In genomic region chr11:75811485-75811884, GRCh38 we compare ENCODE assay signal across 19 cellular contexts. TPM values are rescaled to one million over a fixed set of nuclear protein-coding genes. Genes with fewer than 3 reads are reported as not detected.
DNase-seq lines count a peak whose midpoint lies in the region; ATAC-seq, FAIRE-seq and TF ChIP-seq lines count a peak whose summit lies in the region.
"Had no signal": no experiment of that assay in that cellular context is flagged by ENCODE, and none has a peak within 500 bp of the region (broad histone marks: within the 10 kb centered on the region; RNA-seq: fewer than 3 reads in every experiment).

No MANE protein-coding gene starts in this region.

- no peak for DNase-seq in GM06990 (ENCODE audit: extremely low read depth, insufficient read length)
- no peak for DNase-seq in GM12891 (ENCODE audit: insufficient read length, low spot score)
- DNase-seq in endodermal cell, result peak; percentile 62
- DNase-seq in heart left ventricle, result no peak
- DNase-seq in midbrain (lab: John Stamatoyannopoulos, UW), result no peak
- DNase-seq in GOT3 (lab: John Stamatoyannopoulos, UW), result no peak
- DNase-seq in dorsolateral prefrontal cortex, result no peak
- DNase-seq: C1 segment of cervical spinal cord, DMS79 treated with DMSO at 0.1 percent for 48 hours, H9, IMR-90, Karpas-422, MG63, NCI-H187, NCI-H2107, NCI-H510A, NCI-H774 had no signal

- ATAC-seq in heart left ventricle, result no peak

- FAIRE-seq in GM12891 (lab: Jason Lieb, UNC), result no peak
- FAIRE-seq: D721Med had no signal

- 65 to 83% methylated on average over 2 of the region's 2 CpGs for WGBS in endodermal cell (ENCODE audit: insufficient coverage in 1 of 2, insufficient read length in 1 of 2), 2 experiments
- 83 to 91% (median 87%) methylated on average over 2 of the region's 2 CpGs for WGBS in heart left ventricle, 4 donors

- peak overlapping the region; percentile 15; the same call in 1 of the 2 replicates for H3K4me2 ChIP-seq in OCI-LY1 (ENCODE audit: low read length)

- H3K9me3 Mint-ChIP-seq in endodermal cell, result no peaks in the 10 kb centered on the region
- H3K9me3 Mint-ChIP-seq: H9 had no signal

- peaks cover 33% of the 10 kb centered on the region for H3K4me1 Mint-ChIP-seq in endodermal cell

- TF ChIP-seq POLR2A in GM12891 (IDR thresholded peaks at IDR 0.05; ENCODE audit: low read depth, low read length) (no peak), heart left ventricle (IDR thresholded peaks at IDR 0.05) (no peak)

- peaks cover 4% of the 10 kb centered on the region for H3K27me3 Mint-ChIP-seq in endodermal cell (ENCODE audit: insufficient read depth)

- H3K9ac ChIP-seq in OCI-LY1 (ENCODE audit: low read length), result no peak overlapping the region
- H3K9ac ChIP-seq in endodermal cell (ENCODE audit: extremely low read depth, low read length, poor library complexity, severe bottlenecking), result no peak overlapping the region

- H3K4me3 Mint-ChIP-seq in endodermal cell, result no peak overlapping the region
- H3K4me3 Mint-ChIP-seq: H9 had no signal

- peak overlapping the region; percentile 56 for H3K27ac Mint-ChIP-seq in endodermal cell
- H3K27ac Mint-ChIP-seq: H9 had no signal

- H4K20me1 ChIP-seq in OCI-LY1 (ENCODE audit: insufficient read depth, low read length), result no peaks in the 10 kb centered on the region

- no peaks in the 10 kb centered on the region for H3K9me2 ChIP-seq in OCI-LY1 (ENCODE audit: low read depth, low read length)

- H3K4me3 ChIP-seq in GM06990 (replicated peaks; ENCODE audit: low read depth, low read length), result peak overlapping the region; percentile 46
- H3K4me3 ChIP-seq in OCI-LY1 (ENCODE audit: low read depth, low read length, poor library complexity, severe bottlenecking), result no peak overlapping the region
- H3K4me3 ChIP-seq in endodermal cell (ENCODE audit: low read length), result peak overlapping the region; percentile 22
- H3K4me3 ChIP-seq in heart left ventricle, result no peak overlapping the region
- no peak overlapping the region for H3K4me3 ChIP-seq in dorsolateral prefrontal cortex
- H3K4me3 ChIP-seq: MG63 had no signal

- H3K36me3 Mint-ChIP-seq in endodermal cell (ENCODE audit: low read depth), result no peaks in the 10 kb centered on the region

- H3K36me3 ChIP-seq in GM06990 (ENCODE audit: control insufficient read depth, insufficient read depth, low read length) (no peaks in the 10 kb centered on the region), OCI-LY1 (ENCODE audit: insufficient read depth, low read length) (no peaks in the 10 kb centered on the region), endodermal cell (ENCODE audit: control insufficient read depth, insufficient read depth, low read length) (no peaks in the 10 kb centered on the region), heart left ventricle (no peaks in the 10 kb centered on the region)
- H3K36me3 ChIP-seq: MG63 had no signal

- no peaks in the 10 kb centered on the region for H3K27me3 ChIP-seq in GM06990 (replicated peaks; ENCODE audit: control insufficient read depth, insufficient read depth, low read length)
- no peaks in the 10 kb centered on the region; the same call in 1 of the 2 replicates for H3K27me3 ChIP-seq in OCI-LY1 (ENCODE audit: insufficient read depth, low read length)
- no peaks in the 10 kb centered on the region for H3K27me3 ChIP-seq in endodermal cell (ENCODE audit: control insufficient read depth, insufficient read depth, low read length, poor library complexity, severe bottlenecking)
- H3K27me3 ChIP-seq in heart left ventricle, result no peaks in the 10 kb centered on the region
- no peaks in the 10 kb centered on the region for H3K27me3 ChIP-seq in dorsolateral prefrontal cortex
- H3K27me3 ChIP-seq: MG63 had no signal

- H3K9me3 ChIP-seq in OCI-LY1 (ENCODE audit: low read length), result no peaks in the 10 kb centered on the region
- H3K9me3 ChIP-seq in endodermal cell (ENCODE audit: control insufficient read depth, low read length), result no peaks in the 10 kb centered on the region
- no peaks in the 10 kb centered on the region for H3K9me3 ChIP-seq in heart left ventricle
- H3K9me3 ChIP-seq: MG63 had no signal

- H3F3A ChIP-seq in OCI-LY1 (ENCODE audit: insufficient read depth, low read length), result no peaks in the 10 kb centered on the region

- TF ChIP-seq CTCF in GM06990 (IDR thresholded peaks at IDR 0.05; ENCODE audit: insufficient read depth, low read length, poor library complexity, severe bottlenecking) (no peak), OCI-LY1 (IDR thresholded peaks at IDR 0.05; ENCODE audit: low read length) (no peak), endodermal cell (conservative IDR thresholded peaks at IDR 0.05) (no peak), heart left ventricle (IDR thresholded peaks at IDR 0.05) (no peak), dorsolateral prefrontal cortex (IDR thresholded peaks at IDR 0.05 in 54 of 56, conservative IDR thresholded peaks at IDR 0.05 in 2 of 56; ENCODE audit: low read depth in 1 of 56, partially characterized antibody in 56 of 56) (no peak)

- peaks cover 11% of the 10 kb centered on the region for H3K79me2 ChIP-seq in OCI-LY1 (ENCODE audit: insufficient read depth, low read length)

- 0 out of 2 replicates have a peak overlapping the region, but pooled peaks have one; percentile 27 for H2AFZ ChIP-seq in OCI-LY1 (ENCODE audit: low read length)

- H3K4me1 ChIP-seq in OCI-LY1 (ENCODE audit: insufficient read depth, low read length, severe bottlenecking) (peaks cover 29% of the 10 kb centered on the region), endodermal cell (ENCODE audit: control insufficient read depth, insufficient read depth, low read length) (peaks cover 17% of the 10 kb centered on the region), heart left ventricle (peaks cover 0 to 32% (median 11%) of the 10 kb centered on the region in 12 donors)

- H3K27ac ChIP-seq in OCI-LY1 (ENCODE audit: low read depth, low read length, poor library complexity, severe bottlenecking) (no peak overlapping the region), endodermal cell (ENCODE audit: low read depth, low read length) (no peak overlapping the region), heart left ventricle (peak overlapping the region in 1 of 12 donors; percentile 33), dorsolateral prefrontal cortex (no peak overlapping the region)

- intact Hi-C loops in heart left ventricle (cut with DNase I) (loop anchor here in 2 of 10 donors (5.0 to 10.0 kb wide), 2 partner anchors 341 to 343 kb away; no protein-coding TSS in a partner anchor), dorsolateral prefrontal cortex (cut with DNase I) (loop anchor here in 1 of 2 donors (5.0 to 10.0 kb wide), 2 partner anchors 56 to 503 kb away; no protein-coding TSS in a partner anchor)

TF ChIP-seq in GM12891, 5 proteins besides CTCF, POLR2A, EP300 and RAD21:
- TF ChIP-seq SPI1 (IDR thresholded peaks at IDR 0.05; ENCODE audit: low read depth, low read length) (peak; percentile 43; the same call in 1 of the 2 replicates), POLR2AphosphoS5 (IDR thresholded peaks at IDR 0.05; ENCODE audit: low read depth, low read length) (no peak)

RNA-seq across cellular contexts. Expression of gene UVRAG, which starts 3.5 kb away (rescaled TPM):
- polyA plus RNA-seq in GM12891 (2012; ENCODE audit: low read depth, missing spikeins), result 26.7 TPM
- 10 to 100 TPM; 19.7 to 34.9 TPM for total RNA-seq in endodermal cell
- polyA plus RNA-seq in endodermal cell (2013, experiment 1 of 2), result 18.4 TPM
- 16.8 TPM for polyA plus RNA-seq in endodermal cell (2013, experiment 2 of 2)
- 10 to 100 TPM; 12.7 to 22.6 (median 15.2) TPM for total RNA-seq in heart left ventricle
- polyA plus RNA-seq in heart left ventricle, result 10 to 100 TPM in 1 of 2 donors, 1 to 10 TPM in 1; 4.5 to 12.4 TPM
- 10 to 100 TPM; 29.8 to 76.8 (median 44.7) TPM for total RNA-seq in dorsolateral prefrontal cortex

RNA-seq across cellular contexts. Expression of gene DGAT2, which starts 42.9 kb away (rescaled TPM):
- polyA plus RNA-seq in GM12891 (2012; ENCODE audit: low read depth, missing spikeins), result 4.6 TPM
- total RNA-seq in endodermal cell (10 to 100 TPM in 1 of 2 donors, 1 to 10 TPM in 1; 6.0 to 14.2 TPM), heart left ventricle (10 to 100 TPM in 3 of 9 donors, 1 to 10 TPM in 6; 4.4 to 48.3 (median 8.3) TPM), dorsolateral prefrontal cortex (10 to 100 TPM in 53 of 120 experiments, 1 to 10 TPM in 67; 4.8 to 16.5 (median 9.7) TPM)
- 2.0 TPM for polyA plus RNA-seq in endodermal cell (2013, experiment 1 of 2)
- polyA plus RNA-seq in endodermal cell (2013, experiment 2 of 2), result 1.8 TPM
- polyA plus RNA-seq in heart left ventricle, result 10 to 100 TPM in 1 of 2 donors, 1 to 10 TPM in 1; 4.0 to 15.8 TPM

Comparison
In these comparisons a context has a peak if more than half of its experiments do, and no peak if none do; other contexts are left out.
1. H3K4me3 ChIP-seq: peak in GM06990 (single experiment) and endodermal cell (single experiment); none in OCI-LY1 (single experiment), heart left ventricle (0 of 12) and dorsolateral prefrontal cortex (0 of 59).